In the genomic region with DNA sequence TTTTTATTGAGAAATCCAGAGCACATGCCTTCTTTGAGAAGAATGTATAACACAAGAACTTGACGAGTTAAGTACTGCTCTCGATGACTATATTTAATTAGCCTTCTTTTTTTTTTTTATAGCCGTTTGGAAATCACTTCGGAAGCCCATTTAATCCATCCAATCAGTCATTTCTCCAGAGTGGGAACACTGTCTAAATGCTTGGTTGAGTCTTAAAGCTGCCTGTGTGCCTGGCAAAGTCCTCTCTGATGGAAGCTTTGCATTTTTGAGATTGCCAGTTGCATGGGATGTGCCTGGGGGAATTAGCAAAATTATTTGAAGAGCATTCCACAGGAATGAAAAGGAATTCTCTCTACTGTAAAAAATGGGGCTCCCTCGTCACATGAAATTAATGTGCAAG, we compare ENCODE assay signal across 16 cellular contexts.
"Had no signal": no experiment of that assay in that cellular context is flagged by ENCODE, and none has a peak within 500 bp of the region (broad histone marks: within the 10 kb centered on the region; RNA-seq: fewer than 3 reads in every experiment).

No MANE protein-coding gene starts in this region.

- H3K27me3 ChIP-seq: esophagus muscularis mucosa, left lung, suprapubic skin, upper lobe of left lung had no signal

- H3K4me1 ChIP-seq: breast epithelium, esophagus muscularis mucosa, foreskin keratinocyte, left lung, suprapubic skin, upper lobe of left lung had no signal

- H3K27ac ChIP-seq: breast epithelium, esophagus muscularis mucosa, foreskin keratinocyte, left lung, suprapubic skin, upper lobe of left lung had no signal

- FAIRE-seq: keratinocyte had no signal

- DNase-seq: activated CD4-positive, alpha-beta T cell treated with anti-CD3 and anti-CD28 coated beads, Interleukin-2, amount 50 U/mL, for 48 hours; activated CD8-positive, alpha-beta memory T cell treated with anti-CD3 and anti-CD28 coated beads, Interleukin-2, amount 10 ng/mL, durations not matched to agents 7 days and 5 days; activated effector memory CD4-positive, alpha-beta T cell treated with Interleukin-2 at 50 U/mL for 16 hours; activated T-cell treated with anti-CD3 and anti-CD28 coated beads, Interleukin-2, amount 50 U/mL, for 24 hours; amygdala; foreskin keratinocyte; left lung; mesenchymal stem cell; right cardiac atrium; stimulated activated naive CD4-positive, alpha-beta T cell treated with Interleukin-2 at 50 U/mL for 16 hours; T-helper 17 cell; upper lobe of left lung had no signal

- H3K36me3 ChIP-seq: breast epithelium, esophagus muscularis mucosa, left lung, suprapubic skin, upper lobe of left lung had no signal

- H3K9me3 ChIP-seq: breast epithelium, esophagus muscularis mucosa, left lung, suprapubic skin, upper lobe of left lung had no signal

- H3K4me3 ChIP-seq: breast epithelium, esophagus muscularis mucosa, left lung, suprapubic skin, upper lobe of left lung had no signal
